Comparison of ENCODE assay signal across 8 cellular contexts in the genomic region with DNA sequence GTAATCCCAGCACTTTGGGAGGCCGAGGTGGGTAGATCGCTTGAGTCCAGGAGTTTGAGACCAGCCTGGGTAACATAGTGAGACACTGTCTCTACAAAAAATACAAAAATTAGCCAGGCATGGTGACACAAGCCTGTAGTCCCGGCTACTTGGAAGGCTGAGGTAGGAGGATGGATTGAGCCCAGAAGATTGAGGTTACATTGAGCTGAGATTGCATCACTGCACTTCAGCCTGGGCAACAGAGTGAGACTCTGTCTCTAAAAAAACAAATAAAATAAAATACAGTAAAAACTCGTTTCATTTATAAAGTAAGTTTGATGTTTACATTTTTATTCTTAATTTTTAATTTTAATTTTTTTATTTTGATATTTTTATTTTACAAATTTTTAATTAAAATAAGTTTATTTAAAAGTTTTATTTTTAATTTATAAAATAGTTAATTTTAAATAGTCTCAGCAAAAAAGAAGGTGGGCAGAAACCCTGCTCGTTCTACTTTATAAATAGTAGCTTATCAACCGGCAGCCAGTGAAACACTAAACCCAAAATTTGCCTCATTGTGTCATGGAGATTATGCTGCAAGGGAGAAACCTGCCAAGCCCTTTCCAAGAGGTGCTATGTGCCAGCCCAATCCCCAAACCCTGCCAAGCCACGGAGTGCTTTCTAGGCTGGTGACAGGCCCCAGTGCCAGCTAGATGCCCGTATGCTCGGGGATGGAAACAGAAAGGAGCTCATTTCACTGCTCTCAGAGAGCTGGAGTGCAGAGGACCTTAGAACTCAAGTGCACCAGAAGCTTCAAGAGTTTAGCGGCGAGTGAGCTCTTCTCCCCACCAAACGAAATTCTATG. TPM values are rescaled to one million over a fixed set of nuclear protein-coding genes. Genes with fewer than 3 reads are reported as not detected.
DNase-seq lines count a peak whose midpoint lies in the region; ATAC-seq and TF ChIP-seq lines count a peak whose summit lies in the region.

No MANE protein-coding gene starts in this region.

- H3K27ac ChIP-seq in upper lobe of left lung = peak overlapping the region; percentile 6 to 61 (median 46)

- intact Hi-C loops in lower leg skin (cut with DNase I; ENCODE audit: low total_unique reads) = no loop called here

- ATAC-seq in activated naive CD4-positive, alpha-beta T cell treated with anti-CD3 and anti-CD28 coated beads, Interleukin-2, amount 50 U/mL, for 72 hours = peak; percentile 8 to 26
- peak; percentile 66 to 88 for ATAC-seq in upper lobe of left lung (ENCODE audit: low FRiP score in 2 of 2)
- no peak for ATAC-seq in natural killer cell treated with Interleukin-12 subunit alpha and Interleukin-12 subunit beta and Interleukin-15 and Interleukin-18, amount 100 ng/mL, for 72 hours
- ATAC-seq in HG02571 (IDR thresholded peaks at IDR 0.05; ENCODE audit: unreplicated experiment) = no peak

- H3K36me3 Mint-ChIP-seq in activated naive CD4-positive, alpha-beta T cell treated with anti-CD3 and anti-CD28 coated beads, Interleukin-2, amount 50 U/mL, for 72 hours = peaks cover 0 to 9% of the 10 kb centered on the region in 2 donors
- no peaks in the 10 kb centered on the region for H3K36me3 Mint-ChIP-seq in natural killer cell treated with Interleukin-12 subunit alpha and Interleukin-12 subunit beta and Interleukin-15 and Interleukin-18, amount 100 ng/mL, for 72 hours

- WGBS in lower leg skin, 2 donors = 35 to 36% methylated on average over 12 of the region's 12 CpGs
- WGBS in upper lobe of left lung, 2 donors = 52 to 54% methylated on average over 12 of the region's 12 CpGs

- H3K27ac Mint-ChIP-seq in activated naive CD4-positive, alpha-beta T cell treated with anti-CD3 and anti-CD28 coated beads, Interleukin-2, amount 50 U/mL, for 72 hours = peak overlapping the region; percentile 84 to 90
- H3K27ac Mint-ChIP-seq in natural killer cell treated with Interleukin-12 subunit alpha and Interleukin-12 subunit beta and Interleukin-15 and Interleukin-18, amount 100 ng/mL, for 72 hours = peak overlapping the region in 1 of 2 donors; percentile 78

- H3K27me3 ChIP-seq in upper lobe of left lung = no peaks in the 10 kb centered on the region

- peak; percentile 24 for DNase-seq in activated CD4-positive, alpha-beta T cell treated with anti-CD3 and anti-CD28 coated beads for 1 hour
- no peak for DNase-seq in activated CD4-positive, alpha-beta T cell treated with anti-CD3 and anti-CD28 coated beads, Interleukin-2, amount 50 U/mL, for 1 hour
- DNase-seq in activated naive CD4-positive, alpha-beta T cell treated with anti-CD3 and anti-CD28 coated beads, Interleukin-2, amount 50 U/mL, for 72 hours (ENCODE audit: low spot score in 2 of 2) = peak in 1 of 2 donors; percentile 34
- peak; percentile 23 to 84 for DNase-seq in lower leg skin (ENCODE audit: low spot score in 2 of 2)
- peak in 1 of 2 donors; percentile 89 for DNase-seq in upper lobe of left lung
- DNase-seq in natural killer cell treated with Interleukin-12 subunit alpha and Interleukin-12 subunit beta and Interleukin-15 and Interleukin-18, amount 100 ng/mL, for 72 hours (ENCODE audit: low spot score) = no peak
- DNase-seq in activated gamma-delta T cell (lab: John Stamatoyannopoulos, UW) = no peak

- no peak for TF ChIP-seq CTCF in lower leg skin (IDR thresholded peaks at IDR 0.05)
- no peak for TF ChIP-seq CTCF in upper lobe of left lung (IDR thresholded peaks at IDR 0.05)

- peaks cover 13 to 54% (median 32%) of the 10 kb centered on the region in 4 donors for H3K4me1 ChIP-seq in upper lobe of left lung

- TF ChIP-seq POLR2A in lower leg skin (IDR thresholded peaks at IDR 0.05) (no peak), upper lobe of left lung (IDR thresholded peaks at IDR 0.05) (no peak)

- no peak overlapping the region for H3K4me3 ChIP-seq in lower leg skin (ENCODE audit: low read depth, poor library complexity, severe bottlenecking)
- H3K4me3 ChIP-seq in upper lobe of left lung = peak overlapping the region in 1 of 4 donors; percentile 29

- H3K27me3 Mint-ChIP-seq in natural killer cell treated with Interleukin-12 subunit alpha and Interleukin-12 subunit beta and Interleukin-15 and Interleukin-18, amount 100 ng/mL, for 72 hours = peaks cover 0 to 3% of the 10 kb centered on the region in 2 donors

- no peaks in the 10 kb centered on the region for H3K9me3 Mint-ChIP-seq in activated naive CD4-positive, alpha-beta T cell treated with anti-CD3 and anti-CD28 coated beads, Interleukin-2, amount 50 U/mL, for 72 hours
- no peaks in the 10 kb centered on the region for H3K9me3 Mint-ChIP-seq in natural killer cell treated with Interleukin-12 subunit alpha and Interleukin-12 subunit beta and Interleukin-15 and Interleukin-18, amount 100 ng/mL, for 72 hours

- TF ChIP-seq EP300 in upper lobe of left lung (IDR thresholded peaks at IDR 0.05) = no peak

- no peaks in the 10 kb centered on the region for H3K36me3 ChIP-seq in upper lobe of left lung

- no peaks in the 10 kb centered on the region for H3K9me3 ChIP-seq in upper lobe of left lung

- peaks cover 33 to 37% of the 10 kb centered on the region in 2 donors for H3K4me1 Mint-ChIP-seq in natural killer cell treated with Interleukin-12 subunit alpha and Interleukin-12 subunit beta and Interleukin-15 and Interleukin-18, amount 100 ng/mL, for 72 hours (ENCODE audit: low read depth in 2 of 2)

- no peak overlapping the region for H3K4me3 Mint-ChIP-seq in natural killer cell treated with Interleukin-12 subunit alpha and Interleukin-12 subunit beta and Interleukin-15 and Interleukin-18, amount 100 ng/mL, for 72 hours

RNA-seq across cellular contexts. Expression of gene SERINC5, which starts 38.9 kb away (rescaled TPM):
- 10 to 100 TPM; 34.4 to 50.4 TPM for total RNA-seq in activated naive CD4-positive, alpha-beta T cell treated with anti-CD3 and anti-CD28 coated beads, Interleukin-2, amount 50 U/mL, for 72 hours
- total RNA-seq in lower leg skin = 10 to 100 TPM; 49.6 to 61.4 (median 56.3) TPM
- 10 to 100 TPM; 27.3 to 62.4 (median 41.3) TPM for total RNA-seq in upper lobe of left lung
- 1 to 10 TPM; 6.4 to 7.4 TPM for total RNA-seq in natural killer cell treated with Interleukin-12 subunit alpha and Interleukin-12 subunit beta and Interleukin-15 and Interleukin-18, amount 100 ng/mL, for 72 hours

Comparison
In these comparisons a context has a peak if more than half of its experiments do, and no peak if none do; other contexts are left out.
1. DNase-seq: peak in activated CD4-positive, alpha-beta T cell treated with anti-CD3 and anti-CD28 coated beads for 1 hour (single experiment) and lower leg skin (2 of 2); none in activated CD4-positive, alpha-beta T cell treated with anti-CD3 and anti-CD28 coated beads, Interleukin-2, amount 50 U/mL, for 1 hour (single experiment), natural killer cell treated with Interleukin-12 subunit alpha and Interleukin-12 subunit beta and Interleukin-15 and Interleukin-18, amount 100 ng/mL, for 72 hours (single experiment) and activated gamma-delta T cell (single experiment).
2. ATAC-seq: peak in activated naive CD4-positive, alpha-beta T cell treated with anti-CD3 and anti-CD28 coated beads, Interleukin-2, amount 50 U/mL, for 72 hours (2 of 2) and upper lobe of left lung (2 of 2); none in natural killer cell treated with Interleukin-12 subunit alpha and Interleukin-12 subunit beta and Interleukin-15 and Interleukin-18, amount 100 ng/mL, for 72 hours (0 of 2) and HG02571 (single experiment).